8 cellular contexts compared by ENCODE assay signal in the genomic region with DNA sequence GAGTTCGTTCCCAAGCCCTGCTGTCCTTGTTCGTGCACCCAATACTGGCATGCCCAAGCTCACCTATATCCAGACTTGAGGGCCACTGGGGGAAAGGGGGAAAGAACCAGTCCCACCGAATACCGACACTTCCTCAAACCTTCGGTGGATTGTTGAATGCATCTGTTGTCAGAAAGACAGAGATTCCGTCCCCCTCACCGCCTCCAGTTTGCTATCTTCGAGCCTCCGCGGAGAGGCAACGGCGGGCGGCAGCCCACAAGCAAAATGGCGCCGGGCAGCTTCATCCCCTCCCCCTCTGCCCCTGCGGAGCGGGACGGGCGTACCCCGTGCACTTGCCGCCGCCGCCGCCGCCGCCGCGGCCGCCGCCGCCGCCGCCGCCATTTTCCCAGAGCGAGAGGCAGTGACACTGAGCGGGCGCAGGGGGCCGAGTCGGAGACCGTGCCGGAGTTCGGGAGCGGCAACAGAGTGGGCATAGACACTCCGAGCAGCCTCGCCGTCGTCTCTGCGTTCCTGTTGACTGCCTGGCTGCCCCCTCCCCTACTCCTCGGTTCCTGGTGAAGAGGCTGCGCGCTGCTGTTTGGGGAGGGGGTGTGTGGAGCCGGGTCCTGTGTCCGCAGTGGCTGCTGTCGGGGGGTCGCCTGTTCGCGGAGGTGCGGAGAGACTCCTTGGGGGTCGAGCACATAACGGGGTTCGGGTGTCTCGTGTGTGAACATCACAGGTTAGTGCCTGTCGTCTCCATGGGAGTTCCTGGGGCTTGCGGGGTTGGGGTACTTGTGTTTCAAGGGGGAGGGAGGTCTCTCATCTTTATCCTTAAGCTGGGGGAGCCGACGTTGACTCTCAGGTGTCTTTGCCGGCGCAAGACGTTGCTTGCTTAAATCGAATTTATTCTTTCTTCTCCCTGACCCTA. TPM values are rescaled to one million over a fixed set of nuclear protein-coding genes. Genes with fewer than 3 reads are reported as not detected.
DNase-seq lines count a peak whose midpoint lies in the region; ATAC-seq and TF ChIP-seq lines count a peak whose summit lies in the region.

KMT2E (plus strand) TSS at position 388 of the 907 bp plus-strand sequence. CDS start 26,748 bp downstream, outside the sequence.

- ATAC-seq in activated naive CD8-positive, alpha-beta T cell treated with anti-CD3 and anti-CD28 coated beads, Interleukin-2, amount 50 U/mL, for 24 hours: peak; percentile 30
- ATAC-seq in heart left ventricle (peak; percentile 51 to 72 (median 66)), upper lobe of left lung (ENCODE audit: low FRiP score in 2 of 2) (peak; percentile 79 to 90)

- TF ChIP-seq POLR2A in heart left ventricle (IDR thresholded peaks at IDR 0.05) (peak in 1 of 2 donors; percentile 40), upper lobe of left lung (IDR thresholded peaks at IDR 0.05) (peak in 3 of 4 donors; percentile 73 to 81 (median 74))

- H3K9me3 ChIP-seq in heart left ventricle (no peaks in the 10 kb centered on the region), upper lobe of left lung (no peaks in the 10 kb centered on the region)

- H3K4me1 Mint-ChIP-seq in HFFc6 (ENCODE audit: low read depth) (peaks cover 48% of the 10 kb centered on the region), progenitor cell of endocrine pancreas (ENCODE audit: low read depth) (peaks cover 28% of the 10 kb centered on the region)
- H3K4me1 Mint-ChIP-seq in activated naive CD8-positive, alpha-beta T cell treated with anti-CD3 and anti-CD28 coated beads, Interleukin-2, amount 50 U/mL, for 24 hours: peaks cover 46% of the 10 kb centered on the region

- H3K27me3 ChIP-seq in heart left ventricle (no peaks in the 10 kb centered on the region), upper lobe of left lung (no peaks in the 10 kb centered on the region)

- H3K27ac ChIP-seq in heart left ventricle: peak within 1 kb of the TSS; percentile 98 to 100 (median 100)
- H3K27ac ChIP-seq in upper lobe of left lung: peak within 1 kb of the TSS; percentile 99 to 100 (median 100)

- TF ChIP-seq CTCF in HFFc6 (IDR thresholded peaks at IDR 0.05) (peak; percentile 46), heart left ventricle (IDR thresholded peaks at IDR 0.05) (peak in 5 of 12 donors; percentile 1 to 23 (median 10)), progenitor cell of endocrine pancreas (IDR thresholded peaks at IDR 0.05; ENCODE audit: unreplicated experiment) (no peak), upper lobe of left lung (IDR thresholded peaks at IDR 0.05) (peak in 5 of 6 experiments; percentile 13 to 63 (median 40))

- H3K27ac Mint-ChIP-seq in HFFc6 (peak within 1 kb of the TSS; percentile 100), progenitor cell of endocrine pancreas (peak within 1 kb of the TSS; percentile 100)
- H3K27ac Mint-ChIP-seq in activated naive CD8-positive, alpha-beta T cell treated with anti-CD3 and anti-CD28 coated beads, Interleukin-2, amount 50 U/mL, for 24 hours: peak within 1 kb of the TSS; percentile 100

- H3K4me3 Mint-ChIP-seq in HFFc6 (peak within 1 kb of the TSS; percentile 100), progenitor cell of endocrine pancreas (ENCODE audit: low read depth) (peak within 1 kb of the TSS; percentile 100)
- H3K4me3 Mint-ChIP-seq in activated naive CD8-positive, alpha-beta T cell treated with anti-CD3 and anti-CD28 coated beads, Interleukin-2, amount 50 U/mL, for 24 hours: peak within 1 kb of the TSS; percentile 99

- H3K9me3 Mint-ChIP-seq in HFFc6 (peaks cover 8% of the 10 kb centered on the region), progenitor cell of endocrine pancreas (ENCODE audit: low read depth) (no peaks in the 10 kb centered on the region)
- H3K9me3 Mint-ChIP-seq in activated naive CD8-positive, alpha-beta T cell treated with anti-CD3 and anti-CD28 coated beads, Interleukin-2, amount 50 U/mL, for 24 hours: no peaks in the 10 kb centered on the region

- H3K4me1 ChIP-seq in heart left ventricle (peaks cover 0 to 50% (median 34%) of the 10 kb centered on the region in 12 donors), upper lobe of left lung (peaks cover 16 to 44% (median 40%) of the 10 kb centered on the region in 4 donors)

- intact Hi-C loops in heart left ventricle (cut with DNase I): loop anchor here in 9 of 10 donors (1.0 to 10.0 kb wide), 8 partner anchors 30 to 72 kb away; no protein-coding TSS in a partner anchor

- no peaks in the 10 kb centered on the region for H3K36me3 ChIP-seq in heart left ventricle
- H3K36me3 ChIP-seq in upper lobe of left lung: no peaks in the 10 kb centered on the region

- TF ChIP-seq EP300 in upper lobe of left lung (IDR thresholded peaks at IDR 0.05): no peak

- DNase-seq in GM04504 (ENCODE audit: low read depth): peak; percentile 69
- DNase-seq in HFFc6: peak; percentile 83
- DNase-seq in NCI-H1092 (lab: John Stamatoyannopoulos, UW): peak; percentile 93
- DNase-seq in T follicular helper cell (ENCODE audit: low read depth): peak; percentile 91
- DNase-seq in activated naive CD8-positive, alpha-beta T cell treated with anti-CD3 and anti-CD28 coated beads, Interleukin-2, amount 50 U/mL, for 24 hours: peak; percentile 91
- DNase-seq in heart left ventricle: peak; percentile 93 to 95 (median 94)
- DNase-seq in progenitor cell of endocrine pancreas (ENCODE audit: low spot score, unreplicated experiment): peak; percentile 90
- DNase-seq in upper lobe of left lung: peak; percentile 87 to 97

- H3K27me3 Mint-ChIP-seq in HFFc6 (ENCODE audit: insufficient read depth) (peaks cover 17% of the 10 kb centered on the region), progenitor cell of endocrine pancreas (no peaks in the 10 kb centered on the region)
- H3K27me3 Mint-ChIP-seq in activated naive CD8-positive, alpha-beta T cell treated with anti-CD3 and anti-CD28 coated beads, Interleukin-2, amount 50 U/mL, for 24 hours: peaks cover 11% of the 10 kb centered on the region

- peaks cover 48% of the 10 kb centered on the region for H3K36me3 Mint-ChIP-seq in HFFc6 (ENCODE audit: low read depth)
- peaks cover 64% of the 10 kb centered on the region for H3K36me3 Mint-ChIP-seq in activated naive CD8-positive, alpha-beta T cell treated with anti-CD3 and anti-CD28 coated beads, Interleukin-2, amount 50 U/mL, for 24 hours (ENCODE audit: low read depth)
- H3K36me3 Mint-ChIP-seq in progenitor cell of endocrine pancreas (ENCODE audit: insufficient read depth): peaks cover 5% of the 10 kb centered on the region

- whole genome bisulfite sequencing in heart left ventricle, 4 donors: 0 to 1% (median 0%) methylated on average over 40 to 70 of the region's 70 CpGs
- WGBS in upper lobe of left lung, 2 donors: 1% methylated on average over 12 to 45 of the region's 70 CpGs

- peak within 1 kb of the TSS; percentile 72 to 92 (median 82) for H3K4me3 ChIP-seq in heart left ventricle
- H3K4me3 ChIP-seq in upper lobe of left lung: peak within 1 kb of the TSS; percentile 67 to 96 (median 78)

RNA-seq across cellular contexts. Expression of gene KMT2E, which starts in this region (rescaled TPM):
- 10 to 100 TPM; 39.7 to 53.4 (median 50.1) TPM for total RNA-seq in HFFc6 (2021; fragmentation: NEBNext Ultra II Directional; extraction: Animal tissue kit (Norgen Biotek cat#: 25700))
- total RNA-seq in heart left ventricle: 10 to 100 TPM; 39.3 to 59.5 (median 46.7) TPM
- polyA plus RNA-seq in heart left ventricle: 10 to 100 TPM; 17.0 to 20.8 TPM
- total RNA-seq in progenitor cell of endocrine pancreas: 107 TPM in 2 replicates
- 100 to 1,000 TPM in 3 of 6 donors, 10 to 100 TPM in 3; 77.3 to 182 (median 105) TPM for total RNA-seq in upper lobe of left lung

Comparison
In these comparisons a context has a peak if more than half of its experiments do, and no peak if none do; other contexts are left out.
1. Peak in every context shown above with its lines: DNase-seq, ATAC-seq, H3K4me3 ChIP-seq and H3K27ac ChIP-seq.
2. ATAC-seq: peak in every context shown above with its lines; median percentile 84 in upper lobe of left lung; 66 in heart left ventricle; 30 in activated naive CD8-positive, alpha-beta T cell treated with anti-CD3 and anti-CD28 coated beads, Interleukin-2, amount 50 U/mL, for 24 hours.